In genomic region chr7:157657741-157658740, GRCh38 we compare ENCODE assay signal across 1 cellular context.
TF ChIP-seq lines count a peak whose summit lies in the region.

No MANE protein-coding gene starts in this region.

TF ChIP-seq in HepG2, 621 proteins besides CTCF, POLR2A, EP300 and RAD21 (continued from another document):
- peak; percentile 82 for TF ChIP-seq ZNF646 (CRISPR knock-in tag; IDR thresholded peaks at IDR 0.05)
